In genomic region chr12:52204095-52204930, GRCh38 we compare ENCODE assay signal across 16 cellular contexts. TPM values are rescaled to one million over a fixed set of nuclear protein-coding genes. Genes with fewer than 3 reads are reported as not detected.
DNase-seq lines count a peak whose midpoint lies in the region; ATAC-seq, FAIRE-seq and TF ChIP-seq lines count a peak whose summit lies in the region.
"Had no signal": no experiment of that assay in that cellular context is flagged by ENCODE, and none has a peak within 500 bp of the region (broad histone marks: within the 10 kb centered on the region; RNA-seq: fewer than 3 reads in every experiment).

No MANE protein-coding gene starts in this region.

- H3K27me3 ChIP-seq in skeletal muscle satellite cell (ENCODE audit: control insufficient read depth, insufficient read depth, low read length), result no peaks in the 10 kb centered on the region
- H3K27me3 ChIP-seq: Peyer's patch had no signal

- CTCF ChIA-PET in RWPE1 (lab: Yijun Ruan, JAX), result interaction anchor here (1.0 kb wide), 1 partner anchor 11 kb away, joined by 4 read pairs; no protein-coding TSS in a partner anchor

- H3K4me1 ChIP-seq in skeletal muscle satellite cell (ENCODE audit: control insufficient read depth, insufficient read depth, low read length), result peaks cover 80% of the 10 kb centered on the region

- POLR2A ChIA-PET in RWPE1 (lab: Yijun Ruan, JAX; ENCODE audit: low non-redundant PET), result no interaction called here

- TF ChIP-seq CTCF in RWPE1 (conservative IDR thresholded peaks at IDR 0.05; ENCODE audit: low read depth), result no peak
- TF ChIP-seq CTCF in fibroblast of mammary gland (conservative IDR thresholded peaks at IDR 0.05; ENCODE audit: control insufficient read depth, insufficient read depth, low read depth, low read length), result no peak
- no peak for TF ChIP-seq CTCF in D721Med (IDR thresholded peaks at IDR 0.05; ENCODE audit: insufficient read depth, missing control alignments)

- no peak for ATAC-seq in HG03460 (IDR thresholded peaks at IDR 0.05; ENCODE audit: unreplicated experiment)

- H3K9ac ChIP-seq in skeletal muscle satellite cell (ENCODE audit: low read depth, low read length), result no peak overlapping the region

- H3K27ac ChIP-seq in RWPE1 (peak overlapping the region; percentile 31), substantia nigra (ENCODE audit: low read depth, low read length, poor library complexity, severe bottlenecking) (no peak overlapping the region)

- H3K36me3 ChIP-seq in skeletal muscle satellite cell (ENCODE audit: insufficient read depth, low read length), result no peaks in the 10 kb centered on the region
- H3K36me3 ChIP-seq: Peyer's patch had no signal

- FAIRE-seq in D721Med (lab: Jason Lieb, UNC), result no peak
- FAIRE-seq: frontal cortex had no signal

- H3K9me3 ChIP-seq in skeletal muscle satellite cell (replicated peaks; ENCODE audit: low read length), result no peaks in the 10 kb centered on the region
- H3K9me3 ChIP-seq: Peyer's patch had no signal

- peak; percentile 42 for DNase-seq in HCEC 1CT
- DNase-seq in RWPE1 (ENCODE audit: low spot score), result no peak
- DNase-seq in fibroblast of mammary gland (ENCODE audit: low read depth), result peak; percentile 51
- no peak for DNase-seq in dermis blood vessel endothelial cell
- no peak for DNase-seq in D721Med (ENCODE audit: insufficient read length, low spot score)
- DNase-seq in substantia nigra (lab: John Stamatoyannopoulos, UW), result no peak
- DNase-seq: activated CD8-positive, alpha-beta memory T cell treated with anti-CD3 and anti-CD28 coated beads for 24 hours; activated naive CD4-positive, alpha-beta T cell treated with anti-CD3 and anti-CD28 coated beads for 36 hours; COR-L47; naive thymus-derived CD4-positive, alpha-beta T cell; NCI-H446 treated with DMSO at 0.1 percent for 48 hours; T-helper 9 cell had no signal

- H3K4me3 ChIP-seq in fibroblast of mammary gland (ENCODE audit: control insufficient read depth, low read depth, low read length) (no peak overlapping the region), skeletal muscle satellite cell (ENCODE audit: low read length) (no peak overlapping the region)
- H3K4me3 ChIP-seq: Peyer's patch had no signal

- peak overlapping the region; percentile 15 for H3K4me2 ChIP-seq in skeletal muscle satellite cell (ENCODE audit: low read length)

RNA-seq across cellular contexts. Expression of gene KRT80, which starts 12.5 kb away (rescaled TPM):
- under 0.01 and 1.5 TPM in 2 replicates for total RNA-seq in skeletal muscle satellite cell (2012; rRNA removed)
- total RNA-seq in dermis blood vessel endothelial cell, result 0.17 and 1.2 TPM in 2 replicates
- total RNA-seq: activated naive CD4-positive, alpha-beta T cell treated with anti-CD3 and anti-CD28 coated beads for 36 hours; frontal cortex had no signal

RNA-seq across cellular contexts. Expression of gene KRT7, which starts 28.7 kb away (rescaled TPM):
- total RNA-seq in skeletal muscle satellite cell (2012; rRNA removed), result 2.3 and 12.5 TPM in 2 replicates
- total RNA-seq in dermis blood vessel endothelial cell, result 19.2 and 53.6 TPM in 2 replicates
- total RNA-seq: frontal cortex had no signal

Comparison
In these comparisons a context has a peak if more than half of its experiments do, and no peak if none do; other contexts are left out.
1. DNase-seq: peak in HCEC 1CT (single experiment) and fibroblast of mammary gland (single experiment); none in RWPE1 (single experiment), dermis blood vessel endothelial cell (single experiment), D721Med (single experiment) and substantia nigra (0 of 49).